Comparison of ENCODE assay signal across 25 cellular contexts in the genomic region with DNA sequence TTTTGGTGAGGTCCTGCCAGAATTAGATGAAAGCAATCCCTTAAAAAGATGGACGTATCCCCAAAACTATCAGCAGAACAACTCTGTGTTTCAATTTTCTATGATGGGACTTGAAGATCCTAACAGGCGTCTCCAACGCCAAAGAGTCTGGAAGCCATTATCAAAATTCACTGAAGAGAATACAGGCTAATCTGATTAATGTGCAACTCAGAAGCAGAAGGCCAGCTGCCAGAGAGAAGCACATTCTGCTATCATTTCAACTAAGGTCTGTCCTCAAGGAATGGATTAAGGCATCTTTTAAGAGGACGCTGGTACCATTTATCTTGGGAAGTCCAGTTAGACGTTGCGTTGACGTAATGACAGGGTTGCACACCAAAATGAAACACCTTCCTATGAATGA.
"Had no signal": no experiment of that assay in that cellular context is flagged by ENCODE, and none has a peak within 500 bp of the region (broad histone marks: within the 10 kb centered on the region; RNA-seq: fewer than 3 reads in every experiment).

No MANE protein-coding gene starts in this region.

- H3K9me3 Mint-ChIP-seq: dendritic cell treated with granulocyte-macrophage colony-stimulating factor and Interleukin-4, amounts not matched to agents 40 ng/mL and 50 ng/mL, for 4 days; effector memory CD8-positive, alpha-beta T cell; immature natural killer cell; type B pancreatic cell had no signal

- H3K27ac Mint-ChIP-seq: dendritic cell treated with granulocyte-macrophage colony-stimulating factor and Interleukin-4, amounts not matched to agents 40 ng/mL and 50 ng/mL, for 4 days; effector memory CD8-positive, alpha-beta T cell; immature natural killer cell; nephron; type B pancreatic cell had no signal

- FAIRE-seq: kidney, small intestine had no signal

- DNase-seq: effector memory CD8-positive, alpha-beta T cell; foreskin fibroblast; immature natural killer cell; kidney; left cardiac atrium; left ventricle myocardium inferior; lower lobe of right lung; mesenchymal stem cell; midbrain; naive B cell; occipital lobe; pancreas; right cardiac atrium; small intestine; stimulated activated CD4-positive, alpha-beta T cell treated with anti-CD3 and anti-CD28 coated beads, Interleukin-12 subunit alpha, Interleukin-12 subunit beta, amount 100 ng/mL, for 4 hours; stimulated activated naive CD4-positive, alpha-beta T cell; thyroid gland; uterus had no signal

- H3K4me1 Mint-ChIP-seq: immature natural killer cell, naive B cell had no signal

- H3K27ac ChIP-seq: epithelial cell of prostate, esophagus muscularis mucosa, gastroesophageal sphincter, left ventricle myocardium inferior, lower lobe of right lung, pancreas, uterus had no signal

- H3K4me3 ChIP-seq: esophagus muscularis mucosa, gastroesophageal sphincter, left ventricle myocardium inferior, lower lobe of right lung, pancreas, thyroid gland, uterus had no signal

- H3K4me1 ChIP-seq: esophagus muscularis mucosa, gastroesophageal sphincter, left ventricle myocardium inferior, lower lobe of right lung, pancreas, uterus had no signal

- H3K9me3 ChIP-seq: esophagus muscularis mucosa, gastroesophageal sphincter, lower lobe of right lung, pancreas, thyroid gland, uterus had no signal

- H3K27me3 Mint-ChIP-seq: dendritic cell treated with granulocyte-macrophage colony-stimulating factor and Interleukin-4, amounts not matched to agents 40 ng/mL and 50 ng/mL, for 4 days; effector memory CD8-positive, alpha-beta T cell; progenitor cell of endocrine pancreas; type B pancreatic cell had no signal

- H3K4me3 Mint-ChIP-seq: dendritic cell treated with granulocyte-macrophage colony-stimulating factor and Interleukin-4, amounts not matched to agents 40 ng/mL and 50 ng/mL, for 4 days; effector memory CD8-positive, alpha-beta T cell; immature natural killer cell; naive B cell; nephron; type B pancreatic cell had no signal

- H3K27me3 ChIP-seq: esophagus muscularis mucosa, pancreas, thyroid gland, uterus had no signal

- H3K36me3 Mint-ChIP-seq: immature natural killer cell, naive B cell had no signal

- H3K36me3 ChIP-seq: left ventricle myocardium inferior, pancreas, uterus had no signal
